ENCODE assay signal across 1 cellular context in the genomic region with DNA sequence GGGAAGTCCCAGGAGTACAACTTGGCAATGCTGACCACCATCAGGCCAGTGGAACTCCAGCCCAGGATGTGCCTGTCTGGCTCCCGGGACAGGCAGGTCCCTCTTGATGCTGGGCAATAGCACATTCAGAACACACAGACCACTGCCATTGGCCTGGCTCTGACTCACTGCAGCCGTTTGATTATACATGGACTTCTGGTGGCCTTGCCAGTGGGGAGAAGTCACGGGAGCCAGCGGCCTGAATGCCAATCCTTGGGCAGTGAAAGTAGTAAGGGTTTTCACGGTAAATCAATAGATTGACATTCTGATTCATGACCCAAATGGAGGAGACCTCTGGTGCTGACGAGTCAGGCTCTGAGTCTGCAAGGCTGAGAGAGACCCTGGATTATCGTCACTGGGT.
TF ChIP-seq lines count a peak whose summit lies in the region.

No MANE protein-coding gene starts in this region.

TF ChIP-seq in K562, 482 proteins besides CTCF, POLR2A, EP300 and RAD21:
- TF ChIP-seq MTA2 (IDR thresholded peaks at IDR 0.05; ENCODE audit: low read depth) (no peak), SPI1 (IDR thresholded peaks at IDR 0.05; ENCODE audit: borderline replicate concordance, low read depth, low read length) (0 out of 2 replicates have a peak, but pooled peaks have one; percentile 27), CBX3 (IDR thresholded peaks at IDR 0.05; ENCODE audit: borderline replicate concordance in 1 of 2, low read length in 2 of 2) (no peak), NCOR1 (IDR thresholded peaks at IDR 0.05) (no peak), ZNF24 (IDR thresholded peaks at IDR 0.05) (no peak), ZFPM2 (CRISPR knock-in tag; IDR thresholded peaks at IDR 0.05) (no peak), PPARD (CRISPR knock-in tag; IDR thresholded peaks at IDR 0.05) (no peak)
TF ChIP-seq in K562: peak in this region for 1.
